Comparison of ENCODE assay signal across 13 cellular contexts in genomic region chr12:104011265-104011664, GRCh38. TPM values are rescaled to one million over a fixed set of nuclear protein-coding genes. Genes with fewer than 3 reads are reported as not detected.
DNase-seq lines count a peak whose midpoint lies in the region; ATAC-seq, FAIRE-seq and TF ChIP-seq lines count a peak whose summit lies in the region.
"Had no signal": no experiment of that assay in that cellular context is flagged by ENCODE, and none has a peak within 500 bp of the region (broad histone marks: within the 10 kb centered on the region; RNA-seq: fewer than 3 reads in every experiment).

No MANE protein-coding gene starts in this region.

- H3K36me3 Mint-ChIP-seq in astrocyte (ENCODE audit: low read depth, unreplicated experiment): peaks cover 6% of the 10 kb centered on the region
- H3K36me3 Mint-ChIP-seq in stimulated activated memory B cell treated with anti-CD40 and anti-IgM and Interleukin-4, amounts not matched to agents 10 μg/mL and 1 μg/mL and 100 μg/mL, for 72 hours: peaks cover 4% of the 10 kb centered on the region

- peak overlapping the region; percentile 21 for H3K27ac Mint-ChIP-seq in astrocyte (ENCODE audit: unreplicated experiment)
- H3K27ac Mint-ChIP-seq in stimulated activated memory B cell treated with anti-CD40 and anti-IgM and Interleukin-4, amounts not matched to agents 10 μg/mL and 1 μg/mL and 100 μg/mL, for 72 hours: no peak overlapping the region

- peaks cover 4% of the 10 kb centered on the region for H3K9me3 Mint-ChIP-seq in astrocyte (ENCODE audit: unreplicated experiment)
- peaks cover 5% of the 10 kb centered on the region for H3K9me3 Mint-ChIP-seq in stimulated activated memory B cell treated with anti-CD40 and anti-IgM and Interleukin-4, amounts not matched to agents 10 μg/mL and 1 μg/mL and 100 μg/mL, for 72 hours

- intact Hi-C loops in heart right ventricle (cut with DNase I): no loop called here
- intact Hi-C loops in cardiac septum (cut with DNase I): no loop called here
- intact Hi-C loops in aorta (cut with DNase I): no loop called here

- H3K4me1 ChIP-seq in heart right ventricle (peaks cover 0 to 18% (median 13%) of the 10 kb centered on the region in 9 donors), astrocyte (ENCODE audit: insufficient read depth, low read length) (peaks cover 17% of the 10 kb centered on the region), aorta (ENCODE audit: control insufficient read depth in 1 of 2, insufficient read depth in 2 of 2, low read length in 2 of 2) (peaks cover 0 to 3% of the 10 kb centered on the region in 2 donors)

- H3K79me2 ChIP-seq in astrocyte (ENCODE audit: insufficient read depth, low read length): no peaks in the 10 kb centered on the region

- H3K4me2 ChIP-seq in astrocyte (ENCODE audit: low read length): peak overlapping the region; percentile 69

- H3K27me3 ChIP-seq in heart right ventricle (no peaks in the 10 kb centered on the region), astrocyte (ENCODE audit: insufficient read depth, low read length) (no peaks in the 10 kb centered on the region), aorta (ENCODE audit: control insufficient read depth in 1 of 2, insufficient read depth in 2 of 2, low read length in 1 of 2) (no peaks in the 10 kb centered on the region)

- H3K9ac ChIP-seq in astrocyte (ENCODE audit: low read length): no peak overlapping the region

- peaks cover 11% of the 10 kb centered on the region for H3K4me1 Mint-ChIP-seq in astrocyte (ENCODE audit: low read depth, unreplicated experiment)
- no peaks in the 10 kb centered on the region for H3K4me1 Mint-ChIP-seq in stimulated activated memory B cell treated with anti-CD40 and anti-IgM and Interleukin-4, amounts not matched to agents 10 μg/mL and 1 μg/mL and 100 μg/mL, for 72 hours

- H3K27ac ChIP-seq in heart right ventricle (peak overlapping the region in 6 of 10 donors; percentile 45 to 80 (median 58)), astrocyte (ENCODE audit: low read depth, low read length) (peak overlapping the region; percentile 37), aorta (ENCODE audit: low read depth in 1 of 2, low read length in 2 of 2) (no peak overlapping the region)
- H3K27ac ChIP-seq: HL-60 had no signal

- H2AFZ ChIP-seq in astrocyte (ENCODE audit: low read depth, low read length): peak overlapping the region; percentile 54

- peak overlapping the region; percentile 37 for H3K4me3 Mint-ChIP-seq in astrocyte (ENCODE audit: unreplicated experiment)
- no peak overlapping the region for H3K4me3 Mint-ChIP-seq in stimulated activated memory B cell treated with anti-CD40 and anti-IgM and Interleukin-4, amounts not matched to agents 10 μg/mL and 1 μg/mL and 100 μg/mL, for 72 hours

- H3K9me3 ChIP-seq in heart right ventricle: no peaks in the 10 kb centered on the region
- no peaks in the 10 kb centered on the region for H3K9me3 ChIP-seq in astrocyte (ENCODE audit: insufficient read depth, low read depth, low read length)
- no peaks in the 10 kb centered on the region for H3K9me3 ChIP-seq in aorta (ENCODE audit: control insufficient read depth, low read length)

- DNase-seq in heart right ventricle: no peak
- DNase-seq in cardiac septum (ENCODE audit: low spot score): no peak
- DNase-seq in astrocyte (ENCODE audit: low read depth): peak; percentile 92
- peak; percentile 23 for DNase-seq in glomerular visceral epithelial cell (ENCODE audit: extremely low spot score)
- DNase-seq in aorta: no peak
- no peak for DNase-seq in MV-4-11 (lab: John Stamatoyannopoulos, UW)
- DNase-seq: activated effector memory CD4-positive, alpha-beta T cell treated with anti-CD3 and anti-CD28 coated beads, Interleukin-2, amount 50 U/mL, for 16 hours; effector memory CD4-positive, alpha-beta T cell; kidney; NCI-H146 had no signal

- FAIRE-seq in astrocyte (lab: Jason Lieb, UNC): peak; percentile 88
- FAIRE-seq: kidney had no signal

- no peaks in the 10 kb centered on the region for H4K20me1 ChIP-seq in astrocyte (ENCODE audit: insufficient read depth, low read length)

- ATAC-seq in heart right ventricle (peak in 5 of 8 donors; percentile 27 to 60 (median 40)), aorta (ENCODE audit: low FRiP score) (peak; percentile 60), HG03045 (IDR thresholded peaks at IDR 0.05; ENCODE audit: unreplicated experiment) (no peak)
- ATAC-seq in stimulated activated memory B cell treated with anti-CD40 and anti-IgM and Interleukin-4, amounts not matched to agents 10 μg/mL and 1 μg/mL and 100 μg/mL, for 72 hours: no peak

- H3K36me3 ChIP-seq in heart right ventricle (peaks cover 0 to 21% (median 0%) of the 10 kb centered on the region in 9 donors), astrocyte (ENCODE audit: insufficient read depth, low read length) (no peaks in the 10 kb centered on the region), aorta (ENCODE audit: control insufficient read depth in 1 of 2, insufficient read depth in 2 of 2, low read length in 1 of 2) (peaks cover 0 to 6% of the 10 kb centered on the region in 2 donors)

- H3K27me3 Mint-ChIP-seq in astrocyte (ENCODE audit: low read depth, unreplicated experiment): no peaks in the 10 kb centered on the region
- no peaks in the 10 kb centered on the region for H3K27me3 Mint-ChIP-seq in stimulated activated memory B cell treated with anti-CD40 and anti-IgM and Interleukin-4, amounts not matched to agents 10 μg/mL and 1 μg/mL and 100 μg/mL, for 72 hours

- WGBS in heart right ventricle, 2 donors: 61 to 62% methylated on average over 6 of the region's 6 CpGs
- 61 to 62% methylated on average over 6 of the region's 6 CpGs for WGBS in aorta, 2 donors

- H3K4me3 ChIP-seq in heart right ventricle: no peak overlapping the region
- H3K4me3 ChIP-seq in astrocyte (ENCODE audit: insufficient read depth, low read depth, low read length): no peak overlapping the region
- no peak overlapping the region for H3K4me3 ChIP-seq in aorta (ENCODE audit: low read length in 2 of 2)

- no peak for TF ChIP-seq CTCF in heart right ventricle (IDR thresholded peaks at IDR 0.05)
- TF ChIP-seq CTCF in astrocyte (IDR thresholded peaks at IDR 0.05; ENCODE audit: insufficient read depth, low read depth, low read length): no peak

RNA-seq across cellular contexts. Expression of gene GLT8D2, which starts 38.7 kb away (rescaled TPM):
- total RNA-seq in heart right ventricle: 10 to 100 TPM in 2 of 10 donors, 1 to 10 TPM in 8; 3.5 to 16.0 (median 7.8) TPM
- 10 to 100 TPM in 1 of 2 donors, 1 to 10 TPM in 1; 3.8 to 10.2 TPM for polyA plus RNA-seq in heart right ventricle
- 5.5 TPM for total RNA-seq in cardiac septum
- 11.1 and 12.2 TPM in 2 replicates for total RNA-seq in astrocyte
- total RNA-seq in aorta: 10 to 100 TPM; 28.2 to 64.4 TPM
- 100 to 1,000 TPM in 1 of 2 donors, 10 to 100 TPM in 1; 30.7 to 114 TPM for polyA plus RNA-seq in aorta

RNA-seq across cellular contexts. Expression of gene TDG, which starts 45.6 kb away (rescaled TPM):
- total RNA-seq in heart right ventricle (10 to 100 TPM in 8 of 10 donors, 1 to 10 TPM in 2; 8.7 to 17.4 (median 11.7) TPM), cardiac septum (13.0 TPM), astrocyte (49.7 and 55.6 TPM in 2 replicates), aorta (10 to 100 TPM; 20.4 to 22.2 TPM)
- polyA plus RNA-seq in heart right ventricle (10 to 100 TPM in 1 of 2 donors, 1 to 10 TPM in 1; 9.4 to 12.5 TPM), aorta (1 to 10 TPM; 6.8 to 8.9 TPM)

RNA-seq across cellular contexts. Expression of gene HCFC2, which starts 53.1 kb away (rescaled TPM):
- total RNA-seq in heart right ventricle (10 to 100 TPM in 9 of 10 donors, 1 to 10 TPM in 1; 8.6 to 13.6 (median 11.3) TPM), cardiac septum (14.4 TPM), astrocyte (10.3 and 10.7 TPM in 2 replicates), aorta (10 to 100 TPM; 27.0 to 32.3 TPM)
- polyA plus RNA-seq in heart right ventricle (10 to 100 TPM in 1 of 2 donors, 1 to 10 TPM in 1; 5.1 to 10.2 TPM), aorta (10 to 100 TPM in 1 of 2 donors, 1 to 10 TPM in 1; 9.1 to 13.3 TPM)

Comparison
In these comparisons a context has a peak if more than half of its experiments do, and no peak if none do; other contexts are left out.
1. ATAC-seq: peak in heart right ventricle (5 of 8) and aorta (single experiment); none in HG03045 (single experiment) and stimulated activated memory B cell treated with anti-CD40 and anti-IgM and Interleukin-4, amounts not matched to agents 10 μg/mL and 1 μg/mL and 100 μg/mL, for 72 hours (single experiment).
2. DNase-seq: peak in astrocyte (single experiment) and glomerular visceral epithelial cell (single experiment); none in heart right ventricle (0 of 2), cardiac septum (single experiment), aorta (0 of 2) and MV-4-11 (single experiment).
3. H3K27ac ChIP-seq: peak in heart right ventricle (6 of 10) and astrocyte (single experiment); none in aorta (0 of 2).